Comparison of ENCODE assay signal across 9 cellular contexts in the genomic region with DNA sequence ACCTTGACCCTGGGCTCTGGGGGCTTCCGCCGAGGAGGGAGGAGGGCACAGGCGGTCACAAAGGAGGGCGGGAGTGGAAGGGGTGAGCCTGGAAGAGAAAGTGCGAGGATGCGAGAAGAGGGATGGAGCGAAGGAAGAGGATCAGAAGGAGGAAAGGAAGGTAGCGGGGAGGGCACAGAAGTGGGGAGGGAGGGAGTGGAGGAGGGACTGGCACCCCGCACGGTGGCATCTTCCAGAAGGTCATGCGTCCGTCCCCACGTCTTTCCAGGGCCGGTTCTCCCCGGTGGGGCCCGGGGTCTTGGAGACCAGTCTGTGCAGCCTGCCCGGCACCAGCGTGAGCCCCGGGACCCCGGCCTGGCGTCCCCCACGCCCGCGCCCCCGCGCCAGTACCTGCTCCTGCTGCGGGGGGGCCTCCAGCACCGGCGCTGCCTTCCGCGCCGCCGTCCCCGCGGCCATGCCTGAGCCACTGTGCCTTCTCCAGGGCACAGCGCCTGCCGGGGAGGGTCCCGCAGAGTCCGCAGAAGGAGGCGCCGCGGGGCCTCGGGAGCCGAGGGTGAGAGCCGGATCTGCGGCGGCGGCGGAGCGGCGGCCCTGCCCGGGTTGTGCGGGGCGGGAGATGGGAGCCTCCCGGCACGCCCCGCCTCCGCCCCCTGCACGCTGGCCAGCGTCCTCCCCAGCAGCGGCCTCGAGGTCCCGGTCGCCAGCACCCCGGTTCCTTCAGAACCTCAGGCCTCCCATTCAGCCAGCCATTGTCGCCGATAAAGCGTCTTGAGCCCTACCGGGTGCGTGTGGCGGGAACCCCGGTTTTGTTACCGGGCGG.
A peak's percentile ranks its signal among the peaks of the same experiment; 100 is the strongest.
DNase-seq lines count a peak whose midpoint lies in the region; ATAC-seq lines count a peak whose summit lies in the region.
"Had no signal": no experiment of that assay in that cellular context is flagged by ENCODE, and none has a peak within 500 bp of the region (broad histone marks: within the 10 kb centered on the region; RNA-seq: fewer than 3 reads in every experiment).

A gene (minus strand): TSS at position 618 of the 820 bp plus-strand sequence. CDS start 162 bp downstream, at position 456.

- H3K27ac ChIP-seq in angular gyrus (ENCODE audit: low read depth, low read length) (peak within 1 kb of the TSS; percentile 75), iPS DF 6.9 (ENCODE audit: low read length) (no peak within 1 kb of the TSS), skin epidermis (peak within 1 kb of the TSS in 3 of 21 experiments; percentile 28 to 39 (median 32))
- H3K27ac ChIP-seq: SJSA1 had no signal

- no peak for ATAC-seq in GM18511 (IDR thresholded peaks at IDR 0.05; ENCODE audit: unreplicated experiment)

- H3K4me1 ChIP-seq in iPS DF 6.9 (ENCODE audit: control insufficient read depth, insufficient read depth, low read length), result peaks cover 4% of the 10 kb centered on the region; the same call in 1 of the 2 replicates
- H3K4me1 ChIP-seq: SJSA1 had no signal

- DNase-seq in NCI-H2081 (lab: John Stamatoyannopoulos, UW) (peak; percentile 3 to 5), NCI-H2081 treated with DMSO at 0.1 percent for 48 hours (lab: John Stamatoyannopoulos, UW) (no peak), iPS DF 6.9 (ENCODE audit: low read depth, low spot score) (no peak), SW 1271 (lab: John Stamatoyannopoulos, UW) (no peak)
- DNase-seq in NK-92 treated with Interleukin-12 subunit alpha and Interleukin-12 subunit beta, amount 100 ng/mL, for 24 hours (lab: John Stamatoyannopoulos, UW), result no peak

- H3K4me3 ChIP-seq in iPS DF 6.9 (ENCODE audit: low read length) (peak within 1 kb of the TSS; percentile 76), skin epidermis (peak within 1 kb of the TSS; percentile 27 to 60 (median 36))
- H3K4me3 ChIP-seq: SJSA1 had no signal

- H3K9me3 ChIP-seq in iPS DF 6.9 (ENCODE audit: control insufficient read depth, insufficient read depth, low read length), result no peaks in the 10 kb centered on the region
- H3K9me3 ChIP-seq: SJSA1 had no signal

- H3K36me3 ChIP-seq in iPS DF 6.9 (ENCODE audit: control insufficient read depth, insufficient read depth, low read length), result no peaks in the 10 kb centered on the region
- H3K36me3 ChIP-seq: SJSA1 had no signal

- WGBS in iPS DF 6.9 (ENCODE audit: insufficient coverage, insufficient read length), result no CpG with 5 or more reads among the region's 74 CpGs

- H3K27me3 ChIP-seq in iPS DF 6.9 (ENCODE audit: control insufficient read depth, insufficient read depth, low read length), result no peaks in the 10 kb centered on the region
- H3K27me3 ChIP-seq: SJSA1 had no signal

Comparison
In these comparisons a context has a peak if more than half of its experiments do, and no peak if none do; other contexts are left out.
1. DNase-seq: peak in NCI-H2081 (2 of 2); none in NCI-H2081 treated with DMSO at 0.1 percent for 48 hours (single experiment), iPS DF 6.9 (single experiment), NK-92 treated with Interleukin-12 subunit alpha and Interleukin-12 subunit beta, amount 100 ng/mL, for 24 hours (single experiment) and SW 1271 (0 of 2).